In genomic region chr11:75326439-75326810, GRCh38 we compare ENCODE assay signal across 9 cellular contexts. TPM values are rescaled to one million over a fixed set of nuclear protein-coding genes. Genes with fewer than 3 reads are reported as not detected.
DNase-seq lines count a peak whose midpoint lies in the region; ATAC-seq and TF ChIP-seq lines count a peak whose summit lies in the region.
"Had no signal": no experiment of that assay in that cellular context is flagged by ENCODE, and none has a peak within 500 bp of the region (broad histone marks: within the 10 kb centered on the region; RNA-seq: fewer than 3 reads in every experiment).

No MANE protein-coding gene starts in this region.

- no peaks in the 10 kb centered on the region for H3K27me3 Mint-ChIP-seq in osteocyte (ENCODE audit: unreplicated experiment)

- no peak overlapping the region for H3K4me3 ChIP-seq in PC-3 (ENCODE audit: low read length)
- no peak overlapping the region for H3K4me3 ChIP-seq in mammary epithelial cell (replicated peaks in 1 of 3; ENCODE audit: insufficient read depth in 1 of 3, low read depth in 2 of 3, low read length in 3 of 3)

- H3K27me3 ChIP-seq in PC-3 (ENCODE audit: low read length) (no peaks in the 10 kb centered on the region), mammary epithelial cell (ENCODE audit: insufficient read depth, low read length) (no peaks in the 10 kb centered on the region)

- dilution Hi-C loops in mammary epithelial cell (cut with HindIII; ENCODE audit: low sequenced_read_pairs) = no loop called here

- H3K4me1 ChIP-seq in PC-3 (ENCODE audit: insufficient read depth, low read length) (peaks cover 30% of the 10 kb centered on the region), mammary epithelial cell (ENCODE audit: insufficient read depth, low read length) (peaks cover 25% of the 10 kb centered on the region)

- BruUV-seq in PC-3 (replicated peaks; lab: Mats Ljungman, UMichigan) (no TSS peak), mammary epithelial cell (replicated peaks; lab: Mats Ljungman, UMichigan) (no TSS peak)

- no peak overlapping the region for H2AFZ ChIP-seq in PC-3 (ENCODE audit: low read length)
- no peak overlapping the region for H2AFZ ChIP-seq in mammary epithelial cell (ENCODE audit: low read depth, low read length)

- DNase-seq in PC-3 (no peak), mammary epithelial cell (no peak), osteocyte (ENCODE audit: extremely low spot score, unreplicated experiment) (no peak), GM19240 (ENCODE audit: insufficient read length, low spot score) (no peak)
- no peak for DNase-seq in effector CD8-positive, alpha-beta T cell (lab: John Stamatoyannopoulos, UW)
- DNase-seq: NCI-H187 had no signal

- no peaks in the 10 kb centered on the region for H3K9me3 Mint-ChIP-seq in osteocyte (ENCODE audit: unreplicated experiment)

- POLR2A ChIA-PET in PC-3 (lab: Charles Lee; ENCODE audit: unreplicated experiment) = no interaction called here

- peaks cover 43% of the 10 kb centered on the region for H3K4me1 Mint-ChIP-seq in osteocyte (ENCODE audit: unreplicated experiment)

- peak overlapping the region; percentile 84 for H3K27ac Mint-ChIP-seq in osteocyte (ENCODE audit: unreplicated experiment)

- no peaks in the 10 kb centered on the region for H3K9me3 ChIP-seq in PC-3 (ENCODE audit: low read length)
- H3K9me3 ChIP-seq in mammary epithelial cell (replicated peaks; ENCODE audit: insufficient read depth, low read length) = no peaks in the 10 kb centered on the region

- ATAC-seq in PC-3 (peak; percentile 25), GM21825 (IDR thresholded peaks at IDR 0.05; ENCODE audit: unreplicated experiment) (no peak), SK-N-SH treated with all-trans-retinoic acid at 6 μM for 48 hours (no peak)

- H3K79me2 ChIP-seq in PC-3 (ENCODE audit: low read length) (no peaks in the 10 kb centered on the region), mammary epithelial cell (ENCODE audit: insufficient read depth, low read length) (no peaks in the 10 kb centered on the region)

- in situ Hi-C loops in mammary epithelial cell (cut with MboI; ENCODE audit: low sequenced_read_pairs in 2 of 2) = loop anchor here (5.0 kb wide), 1 partner anchor 56 kb away; no protein-coding TSS in a partner anchor

- H3K36me3 ChIP-seq in PC-3 (ENCODE audit: low read depth, low read length) (no peaks in the 10 kb centered on the region), mammary epithelial cell (ENCODE audit: insufficient read depth, low read length) (no peaks in the 10 kb centered on the region)

- H3K4me3 Mint-ChIP-seq in osteocyte (ENCODE audit: unreplicated experiment) = no peak overlapping the region

- CTCF ChIA-PET in PC-3 (lab: Charles Lee) (interaction anchor here (0.6 kb wide), 1 partner anchor 50 kb away, joined by 6 read pairs; no protein-coding TSS in a partner anchor), mammary epithelial cell (lab: Charles Lee; ENCODE audit: low non-redundant PET) (no interaction called here)

- H3K9ac ChIP-seq in PC-3 (ENCODE audit: low read length) = peak overlapping the region; percentile 44
- H3K9ac ChIP-seq in mammary epithelial cell (ENCODE audit: insufficient read depth, low read length) = no peak overlapping the region

- H3K4me2 ChIP-seq in PC-3 (ENCODE audit: low read length) (peak overlapping the region; percentile 61), mammary epithelial cell (ENCODE audit: insufficient read depth, low read depth, low read length) (peak overlapping the region; percentile 76)

- H3K27ac ChIP-seq in C4-2B = peak overlapping the region; percentile 61
- peak overlapping the region; percentile 80 for H3K27ac ChIP-seq in PC-3 (ENCODE audit: low read length)
- H3K27ac ChIP-seq in mammary epithelial cell (ENCODE audit: insufficient read depth, low read depth, low read length) = peak overlapping the region; percentile 50

- H4K20me1 ChIP-seq in PC-3 (ENCODE audit: low read length) = no peaks in the 10 kb centered on the region
- H4K20me1 ChIP-seq in mammary epithelial cell (ENCODE audit: insufficient read depth, low read length) = no peaks in the 10 kb centered on the region

- TF ChIP-seq CTCF in C4-2B (conservative IDR thresholded peaks at IDR 0.05) (no peak), PC-3 (conservative IDR thresholded peaks at IDR 0.05; ENCODE audit: low read depth, low read length) (no peak), mammary epithelial cell (conservative IDR thresholded peaks at IDR 0.05 in 1 of 2, IDR thresholded peaks at IDR 0.05 in 1 of 2; ENCODE audit: extremely low read depth in 1 of 2, insufficient read depth in 1 of 2, low read depth in 1 of 2, low read length in 2 of 2) (no peak), osteocyte (IDR thresholded peaks at IDR 0.05) (no peak)

- no peaks in the 10 kb centered on the region for H3K9me2 ChIP-seq in PC-3 (replicated peaks; ENCODE audit: low read length)

- intact Hi-C loops in PC-3 (cut with micrococcal nuclease) (loop anchor here (2.0 kb wide), 1 partner anchor 46 kb away; no protein-coding TSS in a partner anchor), mammary epithelial cell (cut with micrococcal nuclease) (no loop called here)

- WGBS in mammary epithelial cell (ENCODE audit: low coverage, missing lambda C conversion rate) = 0% methylated on average over 1 of the region's 3 CpGs

- no peaks in the 10 kb centered on the region for H3K36me3 Mint-ChIP-seq in osteocyte (ENCODE audit: unreplicated experiment)

- H3F3A ChIP-seq in PC-3 (ENCODE audit: low read length, unreplicated experiment) = no peaks in the 10 kb centered on the region

TF ChIP-seq in SK-N-SH treated with all-trans-retinoic acid at 6 μM for 48 hours, 23 proteins besides CTCF, POLR2A, EP300 and RAD21 (continues in another document):
- TF ChIP-seq CSRNP3 (CRISPR knock-in tag; IDR thresholded peaks at IDR 0.05) (no peak), OSR1 (CRISPR knock-in tag; IDR thresholded peaks at IDR 0.05) (no peak), ZNF565 (CRISPR knock-in tag; conservative IDR thresholded peaks at IDR 0.05; ENCODE audit: low read depth) (no peak), PPARA (CRISPR knock-in tag; IDR thresholded peaks at IDR 0.05; ENCODE audit: borderline replicate concordance) (no peak), ZC3H10 (CRISPR knock-in tag; IDR thresholded peaks at IDR 0.05) (no peak), ZFP3 (CRISPR knock-in tag; IDR thresholded peaks at IDR 0.05) (no peak), CSDC2 (CRISPR knock-in tag; IDR thresholded peaks at IDR 0.05) (no peak)
- TF ChIP-seq, protein P1, sequence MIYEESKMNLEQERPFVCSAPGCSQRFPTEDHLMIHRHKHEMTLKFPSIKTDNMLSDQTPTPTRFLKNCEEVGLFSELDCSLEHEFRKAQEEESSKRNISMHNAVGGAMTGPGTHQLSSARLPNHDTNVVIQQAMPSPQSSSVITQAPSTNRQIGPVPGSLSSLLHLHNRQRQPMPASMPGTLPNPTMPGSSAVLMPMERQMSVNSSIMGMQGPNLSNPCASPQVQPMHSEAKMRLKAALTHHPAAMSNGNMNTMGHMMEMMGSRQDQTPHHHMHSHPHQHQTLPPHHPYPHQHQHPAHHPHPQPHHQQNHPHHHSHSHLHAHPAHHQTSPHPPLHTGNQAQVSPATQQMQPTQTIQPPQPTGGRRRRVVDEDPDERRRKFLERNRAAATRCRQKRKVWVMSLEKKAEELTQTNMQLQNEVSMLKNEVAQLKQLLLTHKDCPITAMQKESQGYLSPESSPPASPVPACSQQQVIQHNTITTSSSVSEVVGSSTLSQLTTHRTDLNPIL (CRISPR knock-in tag; IDR thresholded peaks at IDR 0.05; ENCODE audit: low read depth) = no peak
- TF ChIP-seq, protein P2, sequence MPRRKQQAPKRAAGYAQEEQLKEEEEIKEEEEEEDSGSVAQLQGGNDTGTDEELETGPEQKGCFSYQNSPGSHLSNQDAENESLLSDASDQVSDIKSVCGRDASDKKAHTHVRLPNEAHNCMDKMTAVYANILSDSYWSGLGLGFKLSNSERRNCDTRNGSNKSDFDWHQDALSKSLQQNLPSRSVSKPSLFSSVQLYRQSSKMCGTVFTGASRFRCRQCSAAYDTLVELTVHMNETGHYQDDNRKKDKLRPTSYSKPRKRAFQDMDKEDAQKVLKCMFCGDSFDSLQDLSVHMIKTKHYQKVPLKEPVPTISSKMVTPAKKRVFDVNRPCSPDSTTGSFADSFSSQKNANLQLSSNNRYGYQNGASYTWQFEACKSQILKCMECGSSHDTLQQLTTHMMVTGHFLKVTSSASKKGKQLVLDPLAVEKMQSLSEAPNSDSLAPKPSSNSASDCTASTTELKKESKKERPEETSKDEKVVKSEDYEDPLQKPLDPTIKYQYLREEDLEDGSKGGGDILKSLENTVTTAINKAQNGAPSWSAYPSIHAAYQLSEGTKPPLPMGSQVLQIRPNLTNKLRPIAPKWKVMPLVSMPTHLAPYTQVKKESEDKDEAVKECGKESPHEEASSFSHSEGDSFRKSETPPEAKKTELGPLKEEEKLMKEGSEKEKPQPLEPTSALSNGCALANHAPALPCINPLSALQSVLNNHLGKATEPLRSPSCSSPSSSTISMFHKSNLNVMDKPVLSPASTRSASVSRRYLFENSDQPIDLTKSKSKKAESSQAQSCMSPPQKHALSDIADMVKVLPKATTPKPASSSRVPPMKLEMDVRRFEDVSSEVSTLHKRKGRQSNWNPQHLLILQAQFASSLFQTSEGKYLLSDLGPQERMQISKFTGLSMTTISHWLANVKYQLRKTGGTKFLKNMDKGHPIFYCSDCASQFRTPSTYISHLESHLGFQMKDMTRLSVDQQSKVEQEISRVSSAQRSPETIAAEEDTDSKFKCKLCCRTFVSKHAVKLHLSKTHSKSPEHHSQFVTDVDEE (CRISPR knock-in tag; IDR thresholded peaks at IDR 0.05) = no peak

RNA-seq across cellular contexts. Expression of gene ARRB1, which starts 25.0 kb away (rescaled TPM):
- total RNA-seq in PC-3 (2014; rRNA removed) (15.7 and 19.1 TPM in 2 replicates), mammary epithelial cell (1 to 10 TPM; 3.9 to 5.3 TPM), osteocyte (11.3 and 13.2 TPM in 2 replicates)
- polyA plus RNA-seq in mammary epithelial cell = 5.4 TPM
- 9.9 TPM for polyA minus RNA-seq in mammary epithelial cell
